ENCODE assay signal across 8 cellular contexts in the genomic region with DNA sequence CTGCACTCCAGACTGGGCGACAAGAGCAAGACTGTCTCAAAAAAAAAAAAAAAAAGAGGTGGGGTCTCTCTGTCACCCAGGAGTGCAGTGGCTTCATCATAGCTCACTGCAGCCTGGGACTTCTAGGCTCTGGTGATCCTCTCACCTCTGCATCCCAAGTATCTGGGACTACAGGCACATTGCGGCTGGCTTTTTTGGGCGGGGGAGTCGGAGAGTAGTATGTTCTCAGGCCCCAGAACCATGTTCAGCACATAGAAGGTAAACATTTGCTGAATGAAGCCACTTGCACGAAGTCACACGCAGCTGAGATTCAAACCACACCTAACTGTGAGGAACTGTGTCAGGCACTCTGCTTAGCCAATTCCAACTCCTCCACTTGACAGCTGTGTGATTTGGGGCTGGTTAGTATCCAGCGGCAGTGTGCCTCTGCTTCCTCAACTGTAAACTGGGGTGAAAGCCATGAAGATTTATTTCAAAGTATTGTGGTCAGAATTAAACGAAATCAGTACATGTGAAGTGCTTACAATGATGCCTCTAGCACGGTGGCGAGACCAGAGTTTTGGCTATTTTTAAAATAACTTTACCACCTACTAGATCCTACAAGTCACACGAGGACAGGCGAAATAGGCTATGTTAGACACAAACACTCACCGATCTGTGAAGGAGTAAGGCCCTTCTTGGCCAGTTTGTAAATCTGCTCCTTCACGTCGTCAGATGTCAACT. TPM values are rescaled to one million over a fixed set of nuclear protein-coding genes. Genes with fewer than 3 reads are reported as not detected.
DNase-seq lines count a peak whose midpoint lies in the region; ATAC-seq and TF ChIP-seq lines count a peak whose summit lies in the region.

No MANE protein-coding gene starts in this region.

- intact Hi-C loops in left colon (cut with DNase I, micrococcal nuclease) = no loop called here
- intact Hi-C loops in testis (cut with DNase I; ENCODE audit: low total_unique reads) = loop anchor here (5.0 kb wide), 1 partner anchor 136 kb away; no protein-coding TSS in a partner anchor

- H3K4me3 ChIP-seq in adipocyte (ENCODE audit: low read length) = peak overlapping the region; percentile 97
- peak overlapping the region; percentile 93 to 98 for H3K4me3 ChIP-seq in testis

- DNase-seq in activated T-cell treated with anti-CD3 and anti-CD28 coated beads, Interleukin-2, amount 50 U/mL, for 24 hours = peak; percentile 48
- no peak for DNase-seq in activated T-cell treated with anti-CD3 and anti-CD28 coated beads, Interleukin-2, amount 50 U/mL, for 1 hour
- DNase-seq in adipocyte (ENCODE audit: low read depth) (peak; percentile 23), left colon (peak in 1 of 2 donors; percentile 17), testis (peak; percentile 25), NK-92 (lab: John Stamatoyannopoulos, UW; ENCODE audit: unreplicated experiment) (no peak), cerebellum (ENCODE audit: low spot score) (no peak)

- peak overlapping the region; percentile 85 to 96 for H3K27ac ChIP-seq in testis

- peak overlapping the region; percentile 99 for H3K9ac ChIP-seq in adipocyte (ENCODE audit: low read length)

- peak overlapping the region; percentile 98 for H3K27ac Mint-ChIP-seq in activated T-cell treated with anti-CD3 and anti-CD28 coated beads, Interleukin-2, amount 50 U/mL, for 24 hours

- no peaks in the 10 kb centered on the region for H3K9me3 Mint-ChIP-seq in activated T-cell treated with anti-CD3 and anti-CD28 coated beads, Interleukin-2, amount 50 U/mL, for 24 hours

- no peak for TF ChIP-seq POLR2A in testis (IDR thresholded peaks at IDR 0.05)

- no peaks in the 10 kb centered on the region for H3K9me3 ChIP-seq in adipocyte (ENCODE audit: control insufficient read depth, low read length)
- H3K9me3 ChIP-seq in testis = no peaks in the 10 kb centered on the region

- TF ChIP-seq CTCF in testis (IDR thresholded peaks at IDR 0.05) = no peak

- H3K27me3 Mint-ChIP-seq in activated T-cell treated with anti-CD3 and anti-CD28 coated beads, Interleukin-2, amount 50 U/mL, for 24 hours = no peaks in the 10 kb centered on the region

- peaks cover 38% of the 10 kb centered on the region for H3K4me1 Mint-ChIP-seq in activated T-cell treated with anti-CD3 and anti-CD28 coated beads, Interleukin-2, amount 50 U/mL, for 24 hours (ENCODE audit: low read depth)

- H3K36me3 Mint-ChIP-seq in activated T-cell treated with anti-CD3 and anti-CD28 coated beads, Interleukin-2, amount 50 U/mL, for 24 hours (ENCODE audit: low read depth) = peaks cover 75% of the 10 kb centered on the region

- ATAC-seq in left colon (peak; percentile 13), HG03442 (IDR thresholded peaks at IDR 0.05; ENCODE audit: unreplicated experiment) (no peak)

- peak overlapping the region; percentile 90 for H3K4me3 Mint-ChIP-seq in activated T-cell treated with anti-CD3 and anti-CD28 coated beads, Interleukin-2, amount 50 U/mL, for 24 hours

- H3K27me3 ChIP-seq in adipocyte (replicated peaks; ENCODE audit: control insufficient read depth, insufficient read depth, low read length) (no peaks in the 10 kb centered on the region), testis (no peaks in the 10 kb centered on the region)

- peaks cover 33% of the 10 kb centered on the region for H3K36me3 ChIP-seq in adipocyte (ENCODE audit: control insufficient read depth, insufficient read depth, low read length, severe bottlenecking)
- no peaks in the 10 kb centered on the region for H3K36me3 ChIP-seq in testis (ENCODE audit: low read depth, missing control alignments)

- WGBS in testis, 2 donors = 13 to 14% methylated on average over 15 of the region's 15 CpGs

- H3K4me1 ChIP-seq in adipocyte (ENCODE audit: control insufficient read depth, insufficient read depth, low read length) (peaks cover 23% of the 10 kb centered on the region), testis (peaks cover 18% of the 10 kb centered on the region)

RNA-seq across cellular contexts. Expression of a gene that starts 0.8 kb away (rescaled TPM):
- total RNA-seq in left colon = 100 to 1,000 TPM; 635 to 695 TPM
- total RNA-seq in testis = 100 to 1,000 TPM; 623 to 957 TPM
- 708 TPM for polyA plus RNA-seq in testis (ENCODE audit: insufficient read depth, low read depth, low replicate concordance)
- total RNA-seq in cerebellum = 618 TPM

Comparison
In these comparisons a context has a peak if more than half of its experiments do, and no peak if none do; other contexts are left out.
1. DNase-seq: peak in activated T-cell treated with anti-CD3 and anti-CD28 coated beads, Interleukin-2, amount 50 U/mL, for 24 hours (single experiment), adipocyte (single experiment) and testis (single experiment); none in activated T-cell treated with anti-CD3 and anti-CD28 coated beads, Interleukin-2, amount 50 U/mL, for 1 hour (single experiment), NK-92 (single experiment) and cerebellum (single experiment).